Comparison of ENCODE assay signal across 12 cellular contexts in genomic region chr15:41966920-41967465, GRCh38. TPM values are rescaled to one million over a fixed set of nuclear protein-coding genes. Genes with fewer than 3 reads are reported as not detected.
DNase-seq lines count a peak whose midpoint lies in the region; ATAC-seq, FAIRE-seq and TF ChIP-seq lines count a peak whose summit lies in the region.
"Had no signal": no experiment of that assay in that cellular context is flagged by ENCODE, and none has a peak within 500 bp of the region (broad histone marks: within the 10 kb centered on the region; RNA-seq: fewer than 3 reads in every experiment).

No MANE protein-coding gene starts in this region.

- TF ChIP-seq CTCF in natural killer cell (IDR thresholded peaks at IDR 0.05), result no peak
- no peak for TF ChIP-seq CTCF in breast epithelium (IDR thresholded peaks at IDR 0.05)
- TF ChIP-seq CTCF in neural progenitor cell (IDR thresholded peaks at IDR 0.05), result no peak

- no peak overlapping the region for H3K4me3 Mint-ChIP-seq in natural killer cell treated with Interleukin-12 subunit alpha and Interleukin-12 subunit beta and Interleukin-15 and Interleukin-18, amount 100 ng/mL, for 72 hours
- no peak overlapping the region for H3K4me3 Mint-ChIP-seq in natural killer cell
- H3K4me3 Mint-ChIP-seq in neural progenitor cell, result peak overlapping the region; percentile 30

- H3K4me3 ChIP-seq in breast epithelium, result no peak overlapping the region
- H3K4me3 ChIP-seq in neural progenitor cell, result no peak overlapping the region
- H3K4me3 ChIP-seq in small intestine (ENCODE audit: low read depth in 1 of 2, low read length in 2 of 2), result no peak overlapping the region

- peaks cover 2% of the 10 kb centered on the region for H3K36me3 Mint-ChIP-seq in natural killer cell treated with Interleukin-12 subunit alpha and Interleukin-12 subunit beta and Interleukin-15 and Interleukin-18, amount 100 ng/mL, for 72 hours
- H3K36me3 Mint-ChIP-seq in natural killer cell (no peaks in the 10 kb centered on the region), neural progenitor cell (peaks cover 3% of the 10 kb centered on the region)

- no peak for FAIRE-seq in small intestine (lab: Jason Lieb, UNC)

- peaks cover 68% of the 10 kb centered on the region for H3K79me2 ChIP-seq in neural progenitor cell (ENCODE audit: low read depth)

- H3K9me3 ChIP-seq in breast epithelium (no peaks in the 10 kb centered on the region), neural progenitor cell (ENCODE audit: low read depth) (no peaks in the 10 kb centered on the region), small intestine (ENCODE audit: control insufficient read depth, low read depth) (no peaks in the 10 kb centered on the region)

- 91 to 100% (median 91%) methylated on average over 3 of the region's 3 CpGs for WGBS in small intestine, 3 donors

- H3K27me3 ChIP-seq in breast epithelium (no peaks in the 10 kb centered on the region), neural progenitor cell (no peaks in the 10 kb centered on the region), small intestine (ENCODE audit: control insufficient read depth in 2 of 2, insufficient read depth in 2 of 2, low read length in 2 of 2) (no peaks in the 10 kb centered on the region)

- H3K4me1 Mint-ChIP-seq in natural killer cell treated with Interleukin-12 subunit alpha and Interleukin-12 subunit beta and Interleukin-15 and Interleukin-18, amount 100 ng/mL, for 72 hours (ENCODE audit: low read depth in 2 of 2), result peaks cover 38 to 50% of the 10 kb centered on the region in 2 donors
- H3K4me1 Mint-ChIP-seq in natural killer cell (peaks cover 29 to 40% of the 10 kb centered on the region in 2 donors), neural progenitor cell (peaks cover 32% of the 10 kb centered on the region)

- ATAC-seq in natural killer cell treated with Interleukin-12 subunit alpha and Interleukin-12 subunit beta and Interleukin-15 and Interleukin-18, amount 100 ng/mL, for 72 hours, result no peak
- no peak for ATAC-seq in natural killer cell
- no peak for ATAC-seq in GM18868 (IDR thresholded peaks at IDR 0.05; ENCODE audit: unreplicated experiment)
- ATAC-seq in GM19467 (IDR thresholded peaks at IDR 0.05; ENCODE audit: unreplicated experiment), result no peak
- ATAC-seq: HCT116 had no signal

- intact Hi-C loops in natural killer cell (cut with micrococcal nuclease), result no loop called here
- intact Hi-C loops in breast epithelium (cut with DNase I; ENCODE audit: low total_unique reads), result no loop called here

- no peak overlapping the region for H3K9ac ChIP-seq in neural progenitor cell

- H3K27me3 Mint-ChIP-seq in natural killer cell treated with Interleukin-12 subunit alpha and Interleukin-12 subunit beta and Interleukin-15 and Interleukin-18, amount 100 ng/mL, for 72 hours, result no peaks in the 10 kb centered on the region
- H3K27me3 Mint-ChIP-seq in natural killer cell (ENCODE audit: low read depth in 2 of 2) (no peaks in the 10 kb centered on the region), neural progenitor cell (ENCODE audit: insufficient read depth, low read depth) (peaks cover 4% of the 10 kb centered on the region)

- H2AFZ ChIP-seq in neural progenitor cell (replicated peaks), result no peak overlapping the region

- H3K4me2 ChIP-seq in neural progenitor cell, result no peak overlapping the region

- peaks cover 14% of the 10 kb centered on the region for H3F3A ChIP-seq in neural progenitor cell (ENCODE audit: low read depth)

- DNase-seq in natural killer cell treated with Interleukin-12 subunit alpha and Interleukin-12 subunit beta and Interleukin-15 and Interleukin-18, amount 100 ng/mL, for 72 hours (ENCODE audit: low spot score), result no peak
- DNase-seq in natural killer cell (no peak), breast epithelium (ENCODE audit: low spot score in 2 of 2) (peak; percentile 14 to 16), neural progenitor cell (ENCODE audit: low spot score) (no peak), H4 (ENCODE audit: low spot score) (no peak), small intestine (no peak)
- DNase-seq: Calu3, NCI-H2227 treated with DMSO at 0.1 percent for 48 hours had no signal

- H3K27ac Mint-ChIP-seq in natural killer cell treated with Interleukin-12 subunit alpha and Interleukin-12 subunit beta and Interleukin-15 and Interleukin-18, amount 100 ng/mL, for 72 hours, result peak overlapping the region; percentile 32 to 80
- H3K27ac Mint-ChIP-seq in natural killer cell (peak overlapping the region in 1 of 2 donors; percentile 72), neural progenitor cell (peak overlapping the region; percentile 41)

- no peaks in the 10 kb centered on the region for H3K36me3 ChIP-seq in breast epithelium
- H3K36me3 ChIP-seq in neural progenitor cell, result no peaks in the 10 kb centered on the region
- H3K36me3 ChIP-seq in small intestine (ENCODE audit: control insufficient read depth in 2 of 2, insufficient read depth in 2 of 2, low read length in 2 of 2), result no peaks in the 10 kb centered on the region
- H3K36me3 ChIP-seq: WERI-Rb-1 had no signal

- TF ChIP-seq POLR2A in breast epithelium (IDR thresholded peaks at IDR 0.05), result no peak

- no peaks in the 10 kb centered on the region for H3K9me3 Mint-ChIP-seq in natural killer cell treated with Interleukin-12 subunit alpha and Interleukin-12 subunit beta and Interleukin-15 and Interleukin-18, amount 100 ng/mL, for 72 hours
- H3K9me3 Mint-ChIP-seq in natural killer cell (no peaks in the 10 kb centered on the region), neural progenitor cell (peaks cover 3% of the 10 kb centered on the region)

- H3K4me1 ChIP-seq in breast epithelium (peaks cover 0 to 11% of the 10 kb centered on the region in 2 donors), neural progenitor cell (peaks cover 23% of the 10 kb centered on the region), small intestine (ENCODE audit: control insufficient read depth in 2 of 2, insufficient read depth in 1 of 2, low read depth in 1 of 2, low read length in 1 of 2) (peaks cover 0 to 9% of the 10 kb centered on the region in 2 donors)

- peaks cover 14% of the 10 kb centered on the region for H4K20me1 ChIP-seq in neural progenitor cell (ENCODE audit: low read depth)

- H3K27ac ChIP-seq in breast epithelium (peak overlapping the region; percentile 82 to 96), neural progenitor cell (no peak overlapping the region), small intestine (ENCODE audit: low read depth in 1 of 2, low read length in 1 of 2) (peak overlapping the region in 1 of 2 donors; percentile 22)
- H3K27ac ChIP-seq: WERI-Rb-1 had no signal

RNA-seq across cellular contexts. Expression of gene EHD4, which starts 5.4 kb away (rescaled TPM):
- 10 to 100 TPM; 19.9 to 24.5 TPM for total RNA-seq in natural killer cell treated with Interleukin-12 subunit alpha and Interleukin-12 subunit beta and Interleukin-15 and Interleukin-18, amount 100 ng/mL, for 72 hours
- total RNA-seq in natural killer cell (10 to 100 TPM; 28.4 to 34.6 (median 31.7) TPM), breast epithelium (10 to 100 TPM; 30.2 to 30.5 (median 30.4) TPM), neural progenitor cell (ENCODE audit: low replicate concordance) (6.9 and 11.9 TPM in 2 replicates)
- total RNA-seq in H4 (2014; rRNA removed; shearing (Covaris generic)), result 6.0 and 6.8 TPM in 2 replicates
- polyA plus RNA-seq in small intestine, result 10 to 100 TPM in 1 of 3 donors, 1 to 10 TPM in 2; 9.4 to 13.5 (median 9.5) TPM

RNA-seq across cellular contexts. Expression of gene PLA2G4E, which starts 53.8 kb away (rescaled TPM):
- not detected for total RNA-seq in natural killer cell treated with Interleukin-12 subunit alpha and Interleukin-12 subunit beta and Interleukin-15 and Interleukin-18, amount 100 ng/mL, for 72 hours
- total RNA-seq in natural killer cell, result not detected
- total RNA-seq in breast epithelium, result not detected
- not detected in 2 replicates for total RNA-seq in neural progenitor cell (ENCODE audit: low replicate concordance)
- not detected in 2 replicates for total RNA-seq in H4 (2014; rRNA removed; shearing (Covaris generic))
- under 1 TPM in 1 of 3 donors, not detected in 2; 0.13 TPM for polyA plus RNA-seq in small intestine

Comparison
In these comparisons a context has a peak if more than half of its experiments do, and no peak if none do; other contexts are left out.
1. DNase-seq: peak in breast epithelium (2 of 2); none in natural killer cell treated with Interleukin-12 subunit alpha and Interleukin-12 subunit beta and Interleukin-15 and Interleukin-18, amount 100 ng/mL, for 72 hours (single experiment), natural killer cell (single experiment), neural progenitor cell (single experiment), H4 (single experiment) and small intestine (single experiment).